Comparison of ENCODE assay signal across 2 cellular contexts in the genomic region with DNA sequence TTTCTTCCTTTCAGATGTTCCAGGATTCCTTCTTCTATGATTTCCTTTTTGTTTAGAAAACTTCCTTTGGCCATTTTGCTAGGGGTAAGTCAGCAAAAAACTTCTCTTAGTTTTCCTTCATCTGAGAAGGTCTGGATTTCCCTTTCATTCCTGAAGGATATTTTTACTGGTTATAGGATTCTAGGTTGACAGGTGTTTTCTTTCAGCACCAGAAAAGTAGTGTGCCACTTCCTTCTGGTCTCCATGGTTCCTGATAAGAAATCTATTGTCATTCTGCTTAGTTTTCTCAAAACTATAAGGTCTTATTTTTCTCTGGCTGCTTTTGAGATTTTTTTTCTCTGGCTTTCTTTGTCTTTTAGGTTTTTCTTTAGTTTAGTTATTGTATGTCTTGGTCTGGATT.
TF ChIP-seq lines count a peak whose summit lies in the region.

No MANE protein-coding gene starts in this region.

TF ChIP-seq in A549, 52 proteins besides CTCF, POLR2A, EP300 and RAD21 (continued from another document):
- TF ChIP-seq, protein P1, sequence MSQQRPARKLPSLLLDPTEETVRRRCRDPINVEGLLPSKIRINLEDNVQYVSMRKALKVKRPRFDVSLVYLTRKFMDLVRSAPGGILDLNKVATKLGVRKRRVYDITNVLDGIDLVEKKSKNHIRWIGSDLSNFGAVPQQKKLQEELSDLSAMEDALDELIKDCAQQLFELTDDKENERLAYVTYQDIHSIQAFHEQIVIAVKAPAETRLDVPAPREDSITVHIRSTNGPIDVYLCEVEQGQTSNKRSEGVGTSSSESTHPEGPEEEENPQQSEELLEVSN (IDR thresholded peaks at IDR 0.05; ENCODE audit: borderline replicate concordance, low read depth) = no peak
- TF ChIP-seq HDAC2 (IDR thresholded peaks at IDR 0.05) (no peak), CHD2 (IDR thresholded peaks at IDR 0.05; ENCODE audit: low read length, partially characterized antibody) (no peak), CBX2 (IDR thresholded peaks at IDR 0.05; ENCODE audit: borderline replicate concordance, low read depth) (no peak), CEBPB (IDR thresholded peaks at IDR 0.05) (no peak), KDM5A (IDR thresholded peaks at IDR 0.05) (no peak)
- TF ChIP-seq, protein P2, sequence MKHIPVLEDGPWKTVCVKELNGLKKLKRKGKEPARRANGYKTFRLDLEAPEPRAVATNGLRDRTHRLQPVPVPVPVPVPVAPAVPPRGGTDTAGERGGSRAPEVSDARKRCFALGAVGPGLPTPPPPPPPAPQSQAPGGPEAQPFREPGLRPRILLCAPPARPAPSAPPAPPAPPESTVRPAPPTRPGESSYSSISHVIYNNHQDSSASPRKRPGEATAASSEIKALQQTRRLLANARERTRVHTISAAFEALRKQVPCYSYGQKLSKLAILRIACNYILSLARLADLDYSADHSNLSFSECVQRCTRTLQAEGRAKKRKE (CRISPR knock-in tag; IDR thresholded peaks at IDR 0.05; ENCODE audit: low read depth) = no peak
TF ChIP-seq in A549: peak in this region for 0.

TF ChIP-seq in HEK293T, 16 proteins besides CTCF, POLR2A, EP300 and RAD21 (continued from another document):
- TF ChIP-seq, protein P3, sequence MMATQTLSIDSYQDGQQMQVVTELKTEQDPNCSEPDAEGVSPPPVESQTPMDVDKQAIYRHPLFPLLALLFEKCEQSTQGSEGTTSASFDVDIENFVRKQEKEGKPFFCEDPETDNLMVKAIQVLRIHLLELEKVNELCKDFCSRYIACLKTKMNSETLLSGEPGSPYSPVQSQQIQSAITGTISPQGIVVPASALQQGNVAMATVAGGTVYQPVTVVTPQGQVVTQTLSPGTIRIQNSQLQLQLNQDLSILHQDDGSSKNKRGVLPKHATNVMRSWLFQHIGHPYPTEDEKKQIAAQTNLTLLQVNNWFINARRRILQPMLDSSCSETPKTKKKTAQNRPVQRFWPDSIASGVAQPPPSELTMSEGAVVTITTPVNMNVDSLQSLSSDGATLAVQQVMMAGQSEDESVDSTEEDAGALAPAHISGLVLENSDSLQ (IDR thresholded peaks at IDR 0.05) = no peak
- TF ChIP-seq SP1 (IDR thresholded peaks at IDR 0.05) (no peak), SUZ12 (IDR thresholded peaks at IDR 0.05) (no peak), ARNT (IDR thresholded peaks at IDR 0.05) (no peak), NFRKB (IDR thresholded peaks at IDR 0.05) (no peak), FOXK2 (IDR thresholded peaks at IDR 0.05) (no peak), TARDBP (IDR thresholded peaks at IDR 0.05) (no peak), ELF4 (IDR thresholded peaks at IDR 0.05) (no peak), BHLHE40 (IDR thresholded peaks at IDR 0.05; ENCODE audit: borderline replicate concordance) (no peak), FOXM1 (IDR thresholded peaks at IDR 0.05; ENCODE audit: borderline replicate concordance) (no peak), FOXA1 (IDR thresholded peaks at IDR 0.05) (no peak)
TF ChIP-seq in HEK293T: peak in this region for 0.
